Comparison of ENCODE assay signal across 30 cellular contexts in genomic region chr15:80925597-80926059, GRCh38.
DNase-seq lines count a peak whose midpoint lies in the region; ATAC-seq, FAIRE-seq and TF ChIP-seq lines count a peak whose summit lies in the region.
"Had no signal": no experiment of that assay in that cellular context is flagged by ENCODE, and none has a peak within 500 bp of the region (broad histone marks: within the 10 kb centered on the region; RNA-seq: fewer than 3 reads in every experiment).

No MANE protein-coding gene starts in this region.

- no peak for FAIRE-seq in GM12891 (lab: Jason Lieb, UNC)
- FAIRE-seq: GM19239, K562 had no signal

- TF ChIP-seq POLR2A in GM12891 (IDR thresholded peaks at IDR 0.05; ENCODE audit: low read depth, low read length), result no peak
- no peak for TF ChIP-seq POLR2A in spleen (IDR thresholded peaks at IDR 0.05)

- H3K36me3 ChIP-seq in osteoblast (ENCODE audit: insufficient read depth, low read length), result peaks cover 96% of the 10 kb centered on the region
- H3K36me3 ChIP-seq in spleen, result peaks cover 0 to 27% (median 0%) of the 10 kb centered on the region in 6 donors
- H3K36me3 ChIP-seq: brain microvascular endothelial cell, left ventricle myocardium inferior, ovary, thoracic aorta had no signal

- H3K4me3 ChIP-seq in osteoblast (ENCODE audit: insufficient read depth, low read length) (no peak overlapping the region), spleen (no peak overlapping the region)
- H3K4me3 ChIP-seq: coronary artery, K562, left ventricle myocardium inferior, ovary, thoracic aorta had no signal

- H4K20me1 ChIP-seq in osteoblast (ENCODE audit: insufficient read depth, low read length), result peaks cover 16% of the 10 kb centered on the region

- peak; percentile 75 for DNase-seq in DMS 273 treated with DMSO at 0.1 percent for 48 hours (lab: John Stamatoyannopoulos, UW)
- DNase-seq in NCI-H1092 treated with DMSO at 0.1 percent for 48 hours (lab: John Stamatoyannopoulos, UW), result peak; percentile 33
- DNase-seq in astrocyte of the hippocampus (ENCODE audit: low read depth, low spot score), result peak; percentile 73
- DNase-seq in osteoblast (ENCODE audit: insufficient read length, low spot score, missing footprints), result no peak
- DNase-seq in AG20443 (ENCODE audit: low spot score), result no peak
- no peak for DNase-seq in GM12891 (ENCODE audit: insufficient read length, low spot score)
- DNase-seq in spleen, result no peak
- DNase-seq: activated CD4-positive, alpha-beta memory T cell treated with anti-CD3 and anti-CD28 coated beads, Interleukin-2, amount 10 ng/mL, durations not matched to agents 7 days and 5 days; activated CD4-positive, CD25-positive, alpha-beta regulatory T cell; activated naive CD8-positive, alpha-beta T cell treated with anti-CD3 and anti-CD28 coated beads, Interleukin-2, amount 10 ng/mL, durations not matched to agents 7 days and 5 days; brain microvascular endothelial cell; Calu3; effector memory CD8-positive, alpha-beta T cell; EL; hippocampal formation; left ventricle myocardium inferior; MV-4-11; natural killer cell; NCI-H1930; NCI-H226; NCI-H774; stimulated activated naive CD4-positive, alpha-beta T cell treated with Interleukin-2 at 50 U/mL for 16 hours; SW 1271 had no signal

- no peaks in the 10 kb centered on the region for H3K27me3 ChIP-seq in osteoblast (ENCODE audit: insufficient read depth, low read length)
- no peaks in the 10 kb centered on the region for H3K27me3 ChIP-seq in spleen (replicated peaks in 1 of 7)
- H3K27me3 ChIP-seq: brain microvascular endothelial cell, ovary had no signal

- no peak overlapping the region for H2AFZ ChIP-seq in osteoblast (ENCODE audit: low read length)

- intact Hi-C loops in spleen (cut with DNase I; ENCODE audit: low total_unique reads), result no loop called here

- H3K27ac ChIP-seq in osteoblast (ENCODE audit: low read depth, low read length) (peak overlapping the region; percentile 57), spleen (no peak overlapping the region)
- H3K27ac ChIP-seq: brain microvascular endothelial cell, coronary artery, left ventricle myocardium inferior, thoracic aorta had no signal

- no peak for ATAC-seq in HG03159 (IDR thresholded peaks at IDR 0.05; ENCODE audit: unreplicated experiment)
- ATAC-seq: effector memory CD8-positive, alpha-beta T cell; esophagus mucosa; K562; natural killer cell had no signal

- no peaks in the 10 kb centered on the region for H3K79me2 ChIP-seq in osteoblast (ENCODE audit: insufficient read depth, low read length)

- 95 to 96% (median 95%) methylated on average over 17 of the region's 17 CpGs for WGBS in spleen, 5 donors

- H3K9me3 ChIP-seq in osteoblast (ENCODE audit: low read depth, low read length), result no peaks in the 10 kb centered on the region
- no peaks in the 10 kb centered on the region for H3K9me3 ChIP-seq in spleen
- H3K9me3 ChIP-seq: left ventricle myocardium inferior, ovary, thoracic aorta had no signal

- no peak for TF ChIP-seq CTCF in osteoblast (IDR thresholded peaks at IDR 0.05; ENCODE audit: extremely low read depth, low read depth, low read length)
- no peak for TF ChIP-seq CTCF in spleen (IDR thresholded peaks at IDR 0.05 in 8 of 11, conservative IDR thresholded peaks at IDR 0.05 in 3 of 11)

- peaks cover 51% of the 10 kb centered on the region for H3K4me1 ChIP-seq in osteoblast (ENCODE audit: insufficient read depth, low read length)
- peaks cover 0 to 8% (median 0%) of the 10 kb centered on the region in 6 donors for H3K4me1 ChIP-seq in spleen
- H3K4me1 ChIP-seq: left ventricle myocardium inferior had no signal

- H3K4me2 ChIP-seq in osteoblast (ENCODE audit: insufficient read depth, low read length), result no peak overlapping the region

TF ChIP-seq in GM12891, 5 proteins besides CTCF, POLR2A, EP300 and RAD21:
- TF ChIP-seq PAX5 (IDR thresholded peaks at IDR 0.05; ENCODE audit: insufficient read depth, low read length, severe bottlenecking) (no peak), SPI1 (IDR thresholded peaks at IDR 0.05; ENCODE audit: low read depth, low read length) (no peak), POLR2AphosphoS5 (IDR thresholded peaks at IDR 0.05; ENCODE audit: low read depth, low read length) (no peak), TAF1 (IDR thresholded peaks at IDR 0.05; ENCODE audit: low read depth, low read length) (no peak), POU2F2 (IDR thresholded peaks at IDR 0.05; ENCODE audit: low read depth, low read length) (no peak)
TF ChIP-seq in GM12891: peak in this region for 0.

Comparison
In these comparisons a context has a peak if more than half of its experiments do, and no peak if none do; other contexts are left out.
1. DNase-seq: peak in DMS 273 treated with DMSO at 0.1 percent for 48 hours (single experiment), NCI-H1092 treated with DMSO at 0.1 percent for 48 hours (single experiment) and astrocyte of the hippocampus (single experiment); none in osteoblast (single experiment), AG20443 (single experiment), GM12891 (single experiment) and spleen (single experiment).